In genomic region chr1:109476825-109477224, GRCh38 we compare ENCODE assay signal across 1 cellular context.
TF ChIP-seq lines count a peak whose summit lies in the region.

No MANE protein-coding gene starts in this region.

TF ChIP-seq in HepG2, 621 proteins besides CTCF, POLR2A, EP300 and RAD21:
- TF ChIP-seq FOSL2 (CRISPR knock-in tag; IDR thresholded peaks at IDR 0.05) = peak; percentile 34; the same call in 1 of the 2 replicates
- no peak for TF ChIP-seq ZNF761 (CRISPR knock-in tag; conservative IDR thresholded peaks at IDR 0.05)
